In the genomic region with DNA sequence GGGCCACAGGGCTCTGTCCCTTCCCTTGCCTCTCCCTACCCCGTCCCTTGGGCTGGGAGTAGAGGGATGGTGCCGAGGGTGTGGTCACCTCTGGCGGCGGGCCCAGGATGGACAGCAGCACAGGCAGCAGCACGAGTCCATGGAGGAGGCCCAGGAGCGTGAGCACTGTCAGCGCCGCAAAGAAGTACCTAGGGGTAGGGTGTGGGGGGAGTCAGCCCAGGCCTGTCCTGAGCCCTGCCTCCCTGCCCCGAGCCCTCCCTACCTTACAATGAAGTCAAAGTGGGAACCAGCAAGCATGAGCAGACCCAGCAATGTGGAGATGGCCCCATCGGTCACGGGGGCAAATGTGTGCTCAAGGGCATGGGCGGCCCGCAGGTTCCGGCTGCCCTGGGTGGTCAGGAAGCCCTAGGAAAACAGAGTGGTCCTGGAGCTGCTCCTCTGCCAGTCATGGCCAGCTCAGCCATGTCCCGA, we compare ENCODE assay signal across 18 cellular contexts. TPM values are rescaled to one million over a fixed set of nuclear protein-coding genes. Genes with fewer than 3 reads are reported as not detected.
"Had no signal": no experiment of that assay in that cellular context is flagged by ENCODE, and none has a peak within 500 bp of the region (broad histone marks: within the 10 kb centered on the region; RNA-seq: fewer than 3 reads in every experiment).

No MANE protein-coding gene starts in this region.

- H3K4me3 ChIP-seq: cardiac muscle cell, colonic mucosa, esophagus squamous epithelium, tibial artery, vagina had no signal

- H3K9me3 ChIP-seq: colonic mucosa, esophagus squamous epithelium, tibial artery, vagina had no signal

- DNase-seq: activated CD4-positive, alpha-beta T cell treated with anti-CD3 and anti-CD28 coated beads, Interleukin-2, amount 10 ng/mL, durations not matched to agents 7 days and 5 days; activated CD4-positive, CD25-positive, alpha-beta regulatory T cell; activated naive CD4-positive, alpha-beta T cell treated with anti-CD3 and anti-CD28 coated beads for 36 hours; colonic mucosa; esophagus squamous epithelium; hippocampal formation; occipital lobe; stimulated activated CD4-positive, alpha-beta T cell treated with anti-CD3 and anti-CD28 coated beads, Interleukin-12 subunit alpha, Interleukin-12 subunit beta, amount 100 ng/mL, for 4 hours; stimulated activated CD4-positive, alpha-beta T cell treated with anti-CD3 and anti-CD28 coated beads, Interleukin-2, amount 100 ng/mL, for 24 hours; SW 1271 had no signal

- H3K4me1 ChIP-seq: colonic mucosa had no signal

- H3K27me3 ChIP-seq: cardiac muscle cell, colonic mucosa, esophagus squamous epithelium, tibial artery, vagina had no signal

- H3K36me3 ChIP-seq: cardiac muscle cell, colonic mucosa, esophagus squamous epithelium, vagina had no signal

- H3K27ac ChIP-seq: cardiac muscle cell, colonic mucosa, esophagus squamous epithelium, tibial artery had no signal

RNA-seq across cellular contexts. Expression of a gene that starts 15.9 kb away (rescaled TPM):
- total RNA-seq: activated CD8-positive, alpha-beta memory T cell treated with anti-CD3 and anti-CD28 coated beads for 36 hours; cardiac muscle cell; esophagus squamous epithelium; fibroblast of villous mesenchyme; mesenteric fat pad; occipital lobe; vagina had no signal

RNA-seq across cellular contexts. Expression of a gene that starts 35.0 kb away (rescaled TPM):
- total RNA-seq: fibroblast of villous mesenchyme, glomerular endothelial cell, vagina had no signal
- polyA plus RNA-seq: liver had no signal
